8 cellular contexts compared by ENCODE assay signal in genomic region chr19:4058696-4059492, GRCh38. TPM values are rescaled to one million over a fixed set of nuclear protein-coding genes. Genes with fewer than 3 reads are reported as not detected.
DNase-seq lines count a peak whose midpoint lies in the region; ATAC-seq and TF ChIP-seq lines count a peak whose summit lies in the region.

No MANE protein-coding gene starts in this region.

- no peak for ATAC-seq in GM21786 (IDR thresholded peaks at IDR 0.05; ENCODE audit: unreplicated experiment)
- ATAC-seq in GM18867 (IDR thresholded peaks at IDR 0.05; ENCODE audit: unreplicated experiment) = no peak

- no peak for TF ChIP-seq POLR2A in adrenal gland (IDR thresholded peaks at IDR 0.05)

- H3K4me3 ChIP-seq in GM12865 (ENCODE audit: low read depth, low read length) = peak overlapping the region; percentile 51
- H3K4me3 ChIP-seq in adrenal gland = peak overlapping the region in 1 of 4 donors; percentile 57
- peak overlapping the region; percentile 23 to 32 for H3K4me3 ChIP-seq in right atrium auricular region
- peak overlapping the region; percentile 60 for H3K4me3 ChIP-seq in skeletal muscle satellite cell (ENCODE audit: low read length)

- DNase-seq in GM12865 (ENCODE audit: low read depth) (no peak), adrenal gland (peak in 1 of 7 donors; percentile 57), right atrium auricular region (ENCODE audit: low spot score) (no peak), progenitor cell of endocrine pancreas (ENCODE audit: low spot score, unreplicated experiment) (no peak), epidermal melanocyte (ENCODE audit: insufficient read length, low spot score) (no peak)

- peak overlapping the region; percentile 73 to 98 (median 93) for H3K27ac ChIP-seq in adrenal gland
- peak overlapping the region; percentile 97 to 99 for H3K27ac ChIP-seq in right atrium auricular region

- no peaks in the 10 kb centered on the region for H3K27me3 ChIP-seq in adrenal gland
- H3K27me3 ChIP-seq in right atrium auricular region = no peaks in the 10 kb centered on the region
- no peaks in the 10 kb centered on the region for H3K27me3 ChIP-seq in skeletal muscle satellite cell (ENCODE audit: control insufficient read depth, insufficient read depth, low read length)

- peak overlapping the region; percentile 81 for H3K4me2 ChIP-seq in skeletal muscle satellite cell (ENCODE audit: low read length)

- peaks cover 4% of the 10 kb centered on the region for H3K36me3 Mint-ChIP-seq in progenitor cell of endocrine pancreas (ENCODE audit: insufficient read depth)

- H3K27ac Mint-ChIP-seq in progenitor cell of endocrine pancreas = no peak overlapping the region

- 22 to 47% (median 31%) methylated on average over 8 to 32 of the region's 32 CpGs for WGBS in adrenal gland, 4 donors

- H3K9ac ChIP-seq in skeletal muscle satellite cell (ENCODE audit: low read depth, low read length) = peak overlapping the region; percentile 84

- H3K4me1 ChIP-seq in adrenal gland (replicated peaks in 1 of 2) (peaks cover 64 to 67% of the 10 kb centered on the region in 2 donors), right atrium auricular region (peaks cover 0 to 64% of the 10 kb centered on the region in 2 donors), skeletal muscle satellite cell (ENCODE audit: control insufficient read depth, insufficient read depth, low read length) (peaks cover 65% of the 10 kb centered on the region)

- no peaks in the 10 kb centered on the region for H3K27me3 Mint-ChIP-seq in progenitor cell of endocrine pancreas

- H3K36me3 ChIP-seq in adrenal gland (replicated peaks in 1 of 2) = peaks cover 0 to 14% of the 10 kb centered on the region in 2 donors
- H3K36me3 ChIP-seq in right atrium auricular region = peaks cover 25% of the 10 kb centered on the region
- peaks cover 33% of the 10 kb centered on the region for H3K36me3 ChIP-seq in skeletal muscle satellite cell (ENCODE audit: insufficient read depth, low read length)

- H3K9me3 Mint-ChIP-seq in progenitor cell of endocrine pancreas (ENCODE audit: low read depth) = no peaks in the 10 kb centered on the region

- no peak overlapping the region for H3K4me3 Mint-ChIP-seq in progenitor cell of endocrine pancreas (ENCODE audit: low read depth)

- TF ChIP-seq CTCF in GM12865 (IDR thresholded peaks at IDR 0.05; ENCODE audit: insufficient read depth, low read depth, low read length, missing control alignments) (no peak), adrenal gland (IDR thresholded peaks at IDR 0.05) (no peak), right atrium auricular region (IDR thresholded peaks at IDR 0.05) (no peak), progenitor cell of endocrine pancreas (IDR thresholded peaks at IDR 0.05; ENCODE audit: unreplicated experiment) (no peak)

- H3K9me3 ChIP-seq in adrenal gland (replicated peaks in 1 of 3) (no peaks in the 10 kb centered on the region), right atrium auricular region (no peaks in the 10 kb centered on the region), skeletal muscle satellite cell (replicated peaks; ENCODE audit: low read length) (no peaks in the 10 kb centered on the region)

- H3K4me1 Mint-ChIP-seq in progenitor cell of endocrine pancreas (ENCODE audit: low read depth) = peaks cover 2% of the 10 kb centered on the region

- intact Hi-C loops in adrenal gland (cut with DNase I) = loop anchor here in 1 of 2 donors (10.0 kb wide), 1 partner anchor 54 kb away; the partner anchor contains the start of gene PIAS4

RNA-seq across cellular contexts. Expression of gene ZBTB7A, which starts 7.8 kb away (rescaled TPM):
- 10 to 100 TPM; 34.3 to 77.2 (median 57.6) TPM for total RNA-seq in adrenal gland
- 10 to 100 TPM in 2 of 3 donors, 1 to 10 TPM in 1; 7.1 to 22.5 (median 10.6) TPM for polyA plus RNA-seq in adrenal gland
- 10 to 100 TPM; 33.8 to 50.0 TPM for total RNA-seq in right atrium auricular region
- total RNA-seq in skeletal muscle satellite cell (2012; rRNA removed) = 34.0 and 36.7 TPM in 2 replicates
- total RNA-seq in progenitor cell of endocrine pancreas = 18.4 and 19.1 TPM in 2 replicates

RNA-seq across cellular contexts. Expression of gene PIAS4, which starts 51.4 kb away (rescaled TPM):
- total RNA-seq in adrenal gland = 10 to 100 TPM; 16.6 to 40.7 (median 28.6) TPM
- 10 to 100 TPM; 13.7 to 22.3 (median 21.2) TPM for polyA plus RNA-seq in adrenal gland
- 10 to 100 TPM; 10.9 to 11.4 TPM for total RNA-seq in right atrium auricular region
- total RNA-seq in skeletal muscle satellite cell (2012; rRNA removed) = 13.9 and 17.0 TPM in 2 replicates
- total RNA-seq in progenitor cell of endocrine pancreas = 55.3 and 56.3 TPM in 2 replicates
